In the genomic region with DNA sequence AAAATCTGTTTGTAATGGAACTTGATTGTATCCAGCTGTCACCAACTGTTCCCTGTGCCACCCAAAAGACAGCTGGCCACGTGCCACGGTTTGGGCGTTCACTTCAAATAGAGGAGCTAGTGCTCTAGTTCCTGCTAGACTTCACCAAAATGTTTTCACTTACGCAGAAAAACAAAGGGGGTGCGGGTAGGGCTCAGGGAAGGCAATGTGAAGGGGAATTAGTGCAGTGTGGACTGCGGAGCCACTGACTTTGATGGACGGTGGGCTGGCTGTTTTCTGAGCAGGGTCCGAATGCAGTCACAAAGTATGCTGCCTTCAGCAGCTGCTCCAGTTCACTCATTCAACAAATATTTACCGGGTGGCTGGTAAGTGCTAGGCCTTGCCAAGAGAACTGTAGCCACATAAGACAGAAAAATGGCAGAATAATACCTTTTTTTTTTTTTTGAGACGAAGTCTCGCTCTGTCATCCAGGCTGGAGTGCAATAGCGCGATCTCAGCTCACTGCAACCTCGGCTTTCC, we compare ENCODE assay signal across 8 cellular contexts. TPM values are rescaled to one million over a fixed set of nuclear protein-coding genes. Genes with fewer than 3 reads are reported as not detected.
DNase-seq lines count a peak whose midpoint lies in the region; ATAC-seq and TF ChIP-seq lines count a peak whose summit lies in the region.

No MANE protein-coding gene starts in this region.

- ATAC-seq in left lobe of liver (peak; percentile 83), GM19452 (IDR thresholded peaks at IDR 0.05; ENCODE audit: unreplicated experiment) (no peak), GM21529 (IDR thresholded peaks at IDR 0.05; ENCODE audit: unreplicated experiment) (no peak)

- no peaks in the 10 kb centered on the region for H3K4me1 ChIP-seq in urinary bladder (ENCODE audit: insufficient read depth)

- TF ChIP-seq CTCF in AG09309 (IDR thresholded peaks at IDR 0.05; ENCODE audit: control insufficient read depth, insufficient read depth, low read depth, low read length, missing control alignments), result no peak

- peak overlapping the region; percentile 35 for H3K27ac ChIP-seq in urinary bladder (ENCODE audit: low read depth)

- H3K36me3 ChIP-seq in urinary bladder (ENCODE audit: insufficient read depth), result no peaks in the 10 kb centered on the region

- DNase-seq in AG09309 (ENCODE audit: low read depth) (peak; percentile 32), NCI-H2196 treated with DMSO at 0.1 percent for 48 hours (lab: John Stamatoyannopoulos, UW; ENCODE audit: unreplicated experiment) (peak; percentile 83), amniotic epithelial cell (ENCODE audit: low read depth) (peak; percentile 52), left lobe of liver (ENCODE audit: low spot score) (peak; percentile 86), GM19238 (ENCODE audit: insufficient read length, low spot score) (no peak)

- WGBS in urinary bladder, result 38% methylated on average over 14 of the region's 14 CpGs

- H3K4me3 ChIP-seq in AG09309 (ENCODE audit: control insufficient read depth, low read depth, low read length), result no peak overlapping the region
- H3K4me3 ChIP-seq in urinary bladder (ENCODE audit: low read depth, low read length), result no peak overlapping the region

RNA-seq across cellular contexts. Expression of a gene that starts 7.6 kb away (rescaled TPM):
- total RNA-seq in left lobe of liver, result 32.1 TPM
- total RNA-seq in urinary bladder, result 31.0 TPM
- polyA plus RNA-seq in urinary bladder, result 27.1 TPM

RNA-seq across cellular contexts. Expression of a gene that starts 50.9 kb away (rescaled TPM):
- total RNA-seq in left lobe of liver (21.8 TPM), urinary bladder (27.3 TPM)
- 28.0 TPM for polyA plus RNA-seq in urinary bladder
